ENCODE assay signal across 11 cellular contexts in the genomic region with DNA sequence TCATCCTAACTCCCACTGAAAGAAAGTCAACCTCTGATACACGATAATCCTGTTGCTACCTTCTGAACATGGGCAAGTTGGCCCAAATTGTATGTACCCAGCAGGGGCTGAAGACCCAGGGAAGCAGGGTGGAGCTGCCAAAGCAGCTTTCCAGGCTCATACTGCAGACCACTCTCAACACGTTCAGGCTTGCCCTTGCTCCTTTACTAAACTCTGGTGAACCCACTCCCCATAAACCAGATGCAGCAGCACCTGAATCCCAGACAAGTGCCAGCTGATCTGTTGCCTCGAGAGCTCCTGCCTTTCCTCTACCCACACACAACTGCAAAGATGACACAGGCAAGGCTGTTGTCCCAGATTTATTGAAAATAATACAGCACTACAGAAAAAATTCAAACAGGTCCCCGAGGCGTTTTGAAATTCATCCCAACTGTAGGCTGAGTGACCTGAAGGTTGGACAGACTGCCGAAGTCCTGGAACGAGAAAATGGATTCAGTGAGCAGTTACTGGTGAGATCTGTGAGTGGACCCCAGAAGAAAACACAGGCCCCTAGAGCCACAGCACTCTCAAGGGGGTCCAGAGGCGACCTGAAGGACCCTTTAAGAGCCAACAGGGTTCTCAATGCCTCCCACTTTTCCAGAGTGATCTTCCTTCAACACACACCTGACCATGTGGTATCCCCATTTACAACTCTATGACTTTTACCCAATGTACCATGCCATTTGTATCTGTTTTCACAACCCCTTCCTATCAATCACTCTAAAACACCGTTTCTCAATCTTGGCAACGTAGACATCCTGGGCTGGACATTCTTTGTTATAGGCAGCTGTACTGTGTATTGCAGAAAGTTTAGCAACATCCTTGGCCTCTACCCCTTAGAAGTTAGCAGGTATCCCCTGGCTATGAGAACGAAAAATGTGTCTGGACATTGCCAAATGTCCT. TPM values are rescaled to one million over a fixed set of nuclear protein-coding genes. Genes with fewer than 3 reads are reported as not detected.
A peak's percentile ranks its signal among the peaks of the same experiment; 100 is the strongest.
DNase-seq lines count a peak whose midpoint lies in the region; TF ChIP-seq lines count a peak whose summit lies in the region.
"Had no signal": no experiment of that assay in that cellular context is flagged by ENCODE, and none has a peak within 500 bp of the region (broad histone marks: within the 10 kb centered on the region; RNA-seq: fewer than 3 reads in every experiment).

No MANE protein-coding gene starts in this region.

- POLR2A ChIA-PET in activated CD4-positive, alpha-beta T cell treated with anti-CD3 and anti-CD28 coated beads, Interleukin-2, amount 10 ng/mL, durations not matched to agents 7 days and 5 days (lab: Charles Lee) = no interaction called here
- POLR2A ChIA-PET in MCF 10A (lab: Yijun Ruan, JAX) = interaction anchor here (1.2 to 9.2 kb wide), 9 partner anchors 15 to 475 kb away, joined by 4 to 183 read pairs (median 8); a partner anchor contains a TSS

- no peaks in the 10 kb centered on the region for H3K27me3 Mint-ChIP-seq in activated CD4-positive, alpha-beta T cell treated with anti-CD3 and anti-CD28 coated beads, Interleukin-2, amount 10 ng/mL, durations not matched to agents 7 days and 5 days
- H3K27me3 Mint-ChIP-seq in MCF 10A (ENCODE audit: insufficient read depth, unreplicated experiment) = no peaks in the 10 kb centered on the region

- CTCF ChIA-PET in activated CD4-positive, alpha-beta T cell treated with anti-CD3 and anti-CD28 coated beads, Interleukin-2, amount 10 ng/mL, durations not matched to agents 7 days and 5 days (lab: Charles Lee) = no interaction called here
- CTCF ChIA-PET in MCF 10A (lab: Yijun Ruan, JAX) = interaction anchor here (0.9 kb wide), 2 partner anchors 9 to 281 kb away, joined by 4 to 5 read pairs; no protein-coding TSS in a partner anchor

- BruUV-seq in MCF 10A (replicated peaks; lab: Mats Ljungman, UMichigan) = no TSS peak

- peaks cover 42% of the 10 kb centered on the region for H3K79me2 ChIP-seq in osteoblast (ENCODE audit: insufficient read depth, low read length)

- H3K36me3 ChIP-seq in NT2/D1 (ENCODE audit: insufficient read depth, insufficient read length, low read length) = peaks cover 71% of the 10 kb centered on the region
- peaks cover 35% of the 10 kb centered on the region for H3K36me3 ChIP-seq in osteoblast (ENCODE audit: insufficient read depth, low read length)

- H3K4me3 ChIP-seq in NT2/D1 (ENCODE audit: insufficient read length, low read depth) = no peak overlapping the region
- H3K4me3 ChIP-seq in osteoblast (ENCODE audit: insufficient read depth, low read length) = no peak overlapping the region
- H3K4me3 ChIP-seq: lung had no signal

- TF ChIP-seq CTCF in MCF 10A (IDR thresholded peaks at IDR 0.05; ENCODE audit: unreplicated experiment) (no peak), osteoblast (IDR thresholded peaks at IDR 0.05; ENCODE audit: extremely low read depth, low read depth, low read length) (no peak)

- H3K27me3 ChIP-seq in NT2/D1 (ENCODE audit: insufficient read depth, insufficient read length) (no peaks in the 10 kb centered on the region), osteoblast (ENCODE audit: insufficient read depth, low read length) (no peaks in the 10 kb centered on the region)

- peaks cover 6% of the 10 kb centered on the region for H3K4me1 ChIP-seq in NT2/D1 (ENCODE audit: insufficient read depth, insufficient read length)
- H3K4me1 ChIP-seq in osteoblast (ENCODE audit: insufficient read depth, low read length) = peaks cover 15% of the 10 kb centered on the region

- intact Hi-C loops in MCF 10A (cut with micrococcal nuclease) = no loop called here

- H3K9me3 ChIP-seq in NT2/D1 (ENCODE audit: insufficient read depth, low read length) (no peaks in the 10 kb centered on the region), osteoblast (ENCODE audit: low read depth, low read length) (no peaks in the 10 kb centered on the region)

- peaks cover 45% of the 10 kb centered on the region for H4K20me1 ChIP-seq in osteoblast (ENCODE audit: insufficient read depth, low read length)

- peak overlapping the region; percentile 53 for H3K9ac ChIP-seq in NT2/D1 (ENCODE audit: insufficient read length, low read depth)

- peak; percentile 5 for DNase-seq in activated CD4-positive, alpha-beta T cell treated with anti-CD3 and anti-CD28 coated beads, Interleukin-2, amount 10 ng/mL, durations not matched to agents 7 days and 5 days
- no peak for DNase-seq in activated CD4-positive, alpha-beta T cell treated with anti-CD3 and anti-CD28 coated beads, Interleukin-2, amount 50 U/mL, for 1 hour
- DNase-seq in NT2/D1 (ENCODE audit: low read depth, low spot score) = no peak
- DNase-seq in MCF 10A (ENCODE audit: unreplicated experiment) = peak; percentile 72
- peak; percentile 18 for DNase-seq in osteoblast (ENCODE audit: insufficient read length, low spot score, missing footprints)
- no peak for DNase-seq in NCI-H2227 (lab: John Stamatoyannopoulos, UW; ENCODE audit: unreplicated experiment)
- DNase-seq in hippocampal formation (lab: John Stamatoyannopoulos, UW) = no peak
- no peak for DNase-seq in kidney glomerular epithelial cell (lab: John Stamatoyannopoulos, UW)
- DNase-seq: NCI-H510A treated with DMSO at 0.1 percent for 48 hours, right cardiac atrium had no signal

- no peaks in the 10 kb centered on the region for H3K9me3 Mint-ChIP-seq in activated CD4-positive, alpha-beta T cell treated with anti-CD3 and anti-CD28 coated beads, Interleukin-2, amount 10 ng/mL, durations not matched to agents 7 days and 5 days
- H3K9me3 Mint-ChIP-seq in MCF 10A (ENCODE audit: unreplicated experiment) = no peaks in the 10 kb centered on the region

- H3K27ac ChIP-seq in osteoblast (ENCODE audit: low read depth, low read length) = no peak overlapping the region

- H3K36me3 Mint-ChIP-seq in activated CD4-positive, alpha-beta T cell treated with anti-CD3 and anti-CD28 coated beads, Interleukin-2, amount 10 ng/mL, durations not matched to agents 7 days and 5 days (ENCODE audit: low read depth) = peaks cover 61% of the 10 kb centered on the region
- H3K36me3 Mint-ChIP-seq in MCF 10A (ENCODE audit: insufficient read depth, unreplicated experiment) = peaks cover 75% of the 10 kb centered on the region

- H3K27ac Mint-ChIP-seq in activated CD4-positive, alpha-beta T cell treated with anti-CD3 and anti-CD28 coated beads, Interleukin-2, amount 10 ng/mL, durations not matched to agents 7 days and 5 days = peak overlapping the region; percentile 52
- peak overlapping the region; percentile 81 for H3K27ac Mint-ChIP-seq in MCF 10A (ENCODE audit: low read depth, unreplicated experiment)

- H2AFZ ChIP-seq in osteoblast (ENCODE audit: low read length) = no peak overlapping the region

- peak overlapping the region; percentile 2 for H3K4me3 Mint-ChIP-seq in activated CD4-positive, alpha-beta T cell treated with anti-CD3 and anti-CD28 coated beads, Interleukin-2, amount 10 ng/mL, durations not matched to agents 7 days and 5 days
- peak overlapping the region; percentile 92 for H3K4me3 Mint-ChIP-seq in MCF 10A (ENCODE audit: unreplicated experiment)

- H3K4me2 ChIP-seq in osteoblast (ENCODE audit: insufficient read depth, low read length) = no peak overlapping the region

- peaks cover 39% of the 10 kb centered on the region for H3K4me1 Mint-ChIP-seq in activated CD4-positive, alpha-beta T cell treated with anti-CD3 and anti-CD28 coated beads, Interleukin-2, amount 10 ng/mL, durations not matched to agents 7 days and 5 days
- H3K4me1 Mint-ChIP-seq in MCF 10A (ENCODE audit: insufficient read depth, unreplicated experiment) = peaks cover 41% of the 10 kb centered on the region

RNA-seq across cellular contexts. Expression of a gene that starts 3.6 kb away (rescaled TPM):
- 1,000 to 10,000 TPM; 1,680 to 1,976 TPM for total RNA-seq in activated CD4-positive, alpha-beta T cell treated with anti-CD3 and anti-CD28 coated beads, Interleukin-2, amount 10 ng/mL, durations not matched to agents 7 days and 5 days
- total RNA-seq in MCF 10A (2022) (2,707 and 3,065 TPM in 2 replicates), osteoblast (1,188 and 1,195 TPM in 2 replicates)

Comparison
In these comparisons a context has a peak if more than half of its experiments do, and no peak if none do; other contexts are left out.
1. DNase-seq: peak in activated CD4-positive, alpha-beta T cell treated with anti-CD3 and anti-CD28 coated beads, Interleukin-2, amount 10 ng/mL, durations not matched to agents 7 days and 5 days (single experiment), MCF 10A (single experiment) and osteoblast (single experiment); none in activated CD4-positive, alpha-beta T cell treated with anti-CD3 and anti-CD28 coated beads, Interleukin-2, amount 50 U/mL, for 1 hour (single experiment), NT2/D1 (single experiment), NCI-H2227 (single experiment), hippocampal formation (0 of 2) and kidney glomerular epithelial cell (single experiment).